In the genomic region with DNA sequence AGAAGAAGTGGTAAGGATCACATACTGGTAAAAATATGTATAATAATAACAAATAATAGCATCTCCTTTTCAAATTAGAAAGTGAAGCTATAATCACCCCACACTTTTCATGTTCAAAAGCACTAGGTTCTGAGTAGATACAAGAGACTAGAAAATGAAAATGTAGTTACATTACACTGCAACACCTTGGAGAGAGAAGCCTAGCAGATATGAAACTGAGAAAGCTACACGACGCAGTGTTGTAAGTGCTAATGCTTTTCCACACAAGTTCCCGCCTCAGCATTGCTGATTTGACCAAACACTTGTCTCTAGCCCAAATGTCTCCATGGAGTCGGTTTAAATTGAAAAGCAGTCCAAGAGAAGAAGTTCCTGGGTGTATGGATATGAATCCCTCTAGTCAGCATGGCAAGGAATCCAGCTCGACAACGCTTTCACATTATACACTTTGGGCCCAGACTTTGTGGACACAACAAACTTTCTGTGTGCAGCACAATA, we compare ENCODE assay signal across 1 cellular context.
TF ChIP-seq lines count a peak whose summit lies in the region.

No MANE protein-coding gene starts in this region.

TF ChIP-seq in neural cell, 6 proteins besides CTCF, POLR2A, EP300 and RAD21:
- TF ChIP-seq SMC3 (conservative IDR thresholded peaks at IDR 0.05; ENCODE audit: poor library complexity): no peak
- no peak for TF ChIP-seq EZH2 (IDR thresholded peaks at IDR 0.05; ENCODE audit: borderline replicate concordance, insufficient read depth, low read length, poor library complexity, severe bottlenecking)
- TF ChIP-seq POLR2AphosphoS5 (IDR thresholded peaks at IDR 0.05): no peak
- TF ChIP-seq, protein P1, sequence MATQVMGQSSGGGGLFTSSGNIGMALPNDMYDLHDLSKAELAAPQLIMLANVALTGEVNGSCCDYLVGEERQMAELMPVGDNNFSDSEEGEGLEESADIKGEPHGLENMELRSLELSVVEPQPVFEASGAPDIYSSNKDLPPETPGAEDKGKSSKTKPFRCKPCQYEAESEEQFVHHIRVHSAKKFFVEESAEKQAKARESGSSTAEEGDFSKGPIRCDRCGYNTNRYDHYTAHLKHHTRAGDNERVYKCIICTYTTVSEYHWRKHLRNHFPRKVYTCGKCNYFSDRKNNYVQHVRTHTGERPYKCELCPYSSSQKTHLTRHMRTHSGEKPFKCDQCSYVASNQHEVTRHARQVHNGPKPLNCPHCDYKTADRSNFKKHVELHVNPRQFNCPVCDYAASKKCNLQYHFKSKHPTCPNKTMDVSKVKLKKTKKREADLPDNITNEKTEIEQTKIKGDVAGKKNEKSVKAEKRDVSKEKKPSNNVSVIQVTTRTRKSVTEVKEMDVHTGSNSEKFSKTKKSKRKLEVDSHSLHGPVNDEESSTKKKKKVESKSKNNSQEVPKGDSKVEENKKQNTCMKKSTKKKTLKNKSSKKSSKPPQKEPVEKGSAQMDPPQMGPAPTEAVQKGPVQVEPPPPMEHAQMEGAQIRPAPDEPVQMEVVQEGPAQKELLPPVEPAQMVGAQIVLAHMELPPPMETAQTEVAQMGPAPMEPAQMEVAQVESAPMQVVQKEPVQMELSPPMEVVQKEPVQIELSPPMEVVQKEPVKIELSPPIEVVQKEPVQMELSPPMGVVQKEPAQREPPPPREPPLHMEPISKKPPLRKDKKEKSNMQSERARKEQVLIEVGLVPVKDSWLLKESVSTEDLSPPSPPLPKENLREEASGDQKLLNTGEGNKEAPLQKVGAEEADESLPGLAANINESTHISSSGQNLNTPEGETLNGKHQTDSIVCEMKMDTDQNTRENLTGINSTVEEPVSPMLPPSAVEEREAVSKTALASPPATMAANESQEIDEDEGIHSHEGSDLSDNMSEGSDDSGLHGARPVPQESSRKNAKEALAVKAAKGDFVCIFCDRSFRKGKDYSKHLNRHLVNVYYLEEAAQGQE (IDR thresholded peaks at IDR 0.05; ENCODE audit: borderline replicate concordance): no peak
- no peak for TF ChIP-seq TAF1 (IDR thresholded peaks at IDR 0.05; ENCODE audit: low read depth)
- no peak for TF ChIP-seq MXI1 (conservative IDR thresholded peaks at IDR 0.05; ENCODE audit: poor library complexity, severe bottlenecking)
